1 cellular context compared by ENCODE assay signal in genomic region chr11:62857541-62857982, GRCh38.
TF ChIP-seq lines count a peak whose summit lies in the region.

No MANE protein-coding gene starts in this region.

TF ChIP-seq in HCT116, 20 proteins besides CTCF, POLR2A, EP300 and RAD21:
- no peak for TF ChIP-seq TCF7L2 (IDR thresholded peaks at IDR 0.05; ENCODE audit: borderline replicate concordance, extremely low read depth, insufficient read depth, insufficient read length)
- TF ChIP-seq REST (IDR thresholded peaks at IDR 0.05; ENCODE audit: low read depth): no peak
- no peak for TF ChIP-seq ELF1 (IDR thresholded peaks at IDR 0.05; ENCODE audit: borderline replicate concordance, low read depth)
- TF ChIP-seq EZH2phosphoT487 (IDR thresholded peaks at IDR 0.05; ENCODE audit: borderline replicate concordance): no peak
- no peak for TF ChIP-seq EGR1 (IDR thresholded peaks at IDR 0.05; ENCODE audit: low read depth)
- no peak for TF ChIP-seq SIN3A (IDR thresholded peaks at IDR 0.05; ENCODE audit: low read depth)
- TF ChIP-seq SP1 (IDR thresholded peaks at IDR 0.05; ENCODE audit: low read depth): no peak
- TF ChIP-seq ATF3 (IDR thresholded peaks at IDR 0.05): no peak
- TF ChIP-seq POLR2AphosphoS5 (IDR thresholded peaks at IDR 0.05; ENCODE audit: low read depth, low read length): no peak
- TF ChIP-seq YY1 (IDR thresholded peaks at IDR 0.05; ENCODE audit: extremely low read depth, insufficient replicate concordance, low read depth, low read length): no peak
- no peak for TF ChIP-seq ZFX (IDR thresholded peaks at IDR 0.05)
- TF ChIP-seq SRF (IDR thresholded peaks at IDR 0.05; ENCODE audit: low read depth): no peak
- no peak for TF ChIP-seq FOSL1 (IDR thresholded peaks at IDR 0.05; ENCODE audit: low read depth)
- TF ChIP-seq ZNF274 (IDR thresholded peaks at IDR 0.05; ENCODE audit: low read depth, low read length): no peak
